15 cellular contexts compared by ENCODE assay signal in genomic region chr15:68808770-68809169, GRCh38. TPM values are rescaled to one million over a fixed set of nuclear protein-coding genes. Genes with fewer than 3 reads are reported as not detected.
DNase-seq lines count a peak whose midpoint lies in the region; ATAC-seq and TF ChIP-seq lines count a peak whose summit lies in the region.
"Had no signal": no experiment of that assay in that cellular context is flagged by ENCODE, and none has a peak within 500 bp of the region (broad histone marks: within the 10 kb centered on the region; RNA-seq: fewer than 3 reads in every experiment).

No MANE protein-coding gene starts in this region.

- H2BK12ac ChIP-seq in trophoblast cell (ENCODE audit: low read length), result no peak overlapping the region

- no peak overlapping the region for H2AFZ ChIP-seq in trophoblast cell (ENCODE audit: insufficient read depth, low read length, poor library complexity)

- no peak overlapping the region for H3K4me2 ChIP-seq in trophoblast cell (ENCODE audit: low read length)

- POLR2A ChIA-PET in CD8-positive, alpha-beta T cell (lab: Charles Lee), result interaction anchor here (1.1 kb wide), 1 partner anchor 8 kb away, joined by 4 read pairs; no protein-coding TSS in a partner anchor

- no peak overlapping the region for H3K18ac ChIP-seq in trophoblast cell (ENCODE audit: low read length)

- no peak overlapping the region for H3K9ac ChIP-seq in trophoblast cell (ENCODE audit: low read length)

- H3K4me1 Mint-ChIP-seq in activated CD4-positive, alpha-beta T cell treated with anti-CD3 and anti-CD28 coated beads, Interleukin-2, amount 10 ng/mL, durations not matched to agents 24 days and 14 days, result peaks cover 60% of the 10 kb centered on the region
- H3K4me1 Mint-ChIP-seq in CD8-positive, alpha-beta T cell (ENCODE audit: low read depth), result peaks cover 91% of the 10 kb centered on the region

- CTCF ChIA-PET in CD8-positive, alpha-beta T cell (lab: Charles Lee), result interaction anchor here (2.3 kb wide), 1 partner anchor 20 kb away, joined by 6 read pairs; no protein-coding TSS in a partner anchor

- H4K8ac ChIP-seq in trophoblast cell (ENCODE audit: low read depth, low read length), result no peak overlapping the region

- H3K27me3 Mint-ChIP-seq in activated CD4-positive, alpha-beta T cell treated with anti-CD3 and anti-CD28 coated beads, Interleukin-2, amount 10 ng/mL, durations not matched to agents 24 days and 14 days, result no peaks in the 10 kb centered on the region
- no peaks in the 10 kb centered on the region for H3K27me3 Mint-ChIP-seq in CD8-positive, alpha-beta T cell (ENCODE audit: low read depth)

- no peaks in the 10 kb centered on the region for H3K79me1 ChIP-seq in trophoblast cell (ENCODE audit: low read length)

- H3K4me1 ChIP-seq in CD8-positive, alpha-beta T cell (ENCODE audit: insufficient read depth, low read length), result peaks cover 66% of the 10 kb centered on the region
- H3K4me1 ChIP-seq in trophoblast cell (ENCODE audit: control insufficient read depth in 1 of 2, insufficient read depth in 2 of 2, low read length in 2 of 2), result peaks cover 16 to 31% of the 10 kb centered on the region in 2 experiments

- peaks cover 17% of the 10 kb centered on the region for H3K79me2 ChIP-seq in trophoblast cell (ENCODE audit: control insufficient read depth, insufficient read depth, low read length, poor library complexity)

- no peak overlapping the region for H2BK120ac ChIP-seq in trophoblast cell (ENCODE audit: insufficient read depth, low read length, poor library complexity)

- intact Hi-C loops in activated CD4-positive, alpha-beta T cell treated with anti-CD3 and anti-CD28 coated beads, Interleukin-2, amount 10 ng/mL, durations not matched to agents 24 days and 14 days (cut with micrococcal nuclease), result no loop called here
- intact Hi-C loops in CD8-positive, alpha-beta T cell (cut with DNase I, micrococcal nuclease), result no loop called here
- intact Hi-C loops in dorsolateral prefrontal cortex (cut with DNase I), result no loop called here

- H3K14ac ChIP-seq in trophoblast cell (ENCODE audit: low read length), result no peak overlapping the region

- no peak overlapping the region for H2BK5ac ChIP-seq in trophoblast cell (ENCODE audit: low read depth, low read length, poor library complexity)

- WGBS in trophoblast cell (ENCODE audit: extremely low coverage, insufficient coverage, insufficient read length), result no CpG with 5 or more reads among the region's 5 CpGs

- H3K36me3 Mint-ChIP-seq in activated CD4-positive, alpha-beta T cell treated with anti-CD3 and anti-CD28 coated beads, Interleukin-2, amount 10 ng/mL, durations not matched to agents 24 days and 14 days (ENCODE audit: low read depth), result peaks cover 34% of the 10 kb centered on the region
- H3K36me3 Mint-ChIP-seq in CD8-positive, alpha-beta T cell, result peaks cover 51% of the 10 kb centered on the region

- H3K9me3 Mint-ChIP-seq in activated CD4-positive, alpha-beta T cell treated with anti-CD3 and anti-CD28 coated beads, Interleukin-2, amount 10 ng/mL, durations not matched to agents 24 days and 14 days, result no peaks in the 10 kb centered on the region
- no peaks in the 10 kb centered on the region for H3K9me3 Mint-ChIP-seq in CD8-positive, alpha-beta T cell

- no peak overlapping the region for H3K27ac ChIP-seq in CD8-positive, alpha-beta T cell (ENCODE audit: low read depth, low read length)
- H3K27ac ChIP-seq in dorsolateral prefrontal cortex, result peak overlapping the region in 47 of 59 donors; percentile 1 to 95 (median 83)
- no peak overlapping the region for H3K27ac ChIP-seq in trophoblast cell (ENCODE audit: low read depth, low read length)
- H3K27ac ChIP-seq: thoracic aorta had no signal

- H4K91ac ChIP-seq in trophoblast cell (ENCODE audit: low read depth, low read length), result no peak overlapping the region

- H3K27me3 ChIP-seq in CD8-positive, alpha-beta T cell (ENCODE audit: insufficient read depth, low read length), result no peaks in the 10 kb centered on the region
- H3K27me3 ChIP-seq in dorsolateral prefrontal cortex (no peaks in the 10 kb centered on the region), trophoblast cell (ENCODE audit: insufficient read depth, low read length) (no peaks in the 10 kb centered on the region)

- no peak overlapping the region for H3K4me3 ChIP-seq in CD8-positive, alpha-beta T cell (ENCODE audit: low read depth, low read length)
- H3K4me3 ChIP-seq in dorsolateral prefrontal cortex, result no peak overlapping the region
- no peak overlapping the region for H3K4me3 ChIP-seq in trophoblast cell (ENCODE audit: low read depth, low read length)
- H3K4me3 ChIP-seq: HAP-1, thoracic aorta had no signal

- no peak overlapping the region for H3K23ac ChIP-seq in trophoblast cell (ENCODE audit: low read length)

- H2AK5ac ChIP-seq in trophoblast cell (ENCODE audit: low read length), result no peak overlapping the region

- DNase-seq in activated CD4-positive, alpha-beta T cell treated with anti-CD3 and anti-CD28 coated beads, Interleukin-2, amount 10 ng/mL, durations not matched to agents 24 days and 14 days, result no peak
- no peak for DNase-seq in activated CD4-positive, alpha-beta T cell treated with anti-CD3 and anti-CD28 coated beads for 4 hours
- peak in 1 of 7 experiments; percentile 23 for DNase-seq in CD8-positive, alpha-beta T cell
- DNase-seq in dorsolateral prefrontal cortex (no peak), trophoblast cell (no peak)
- DNase-seq: COR-L47, hypothalamus, left colon, NCI-H146, NCI-H446 had no signal

- no peak for TF ChIP-seq CTCF in CD8-positive, alpha-beta T cell (IDR thresholded peaks at IDR 0.05)
- no peak for TF ChIP-seq CTCF in dorsolateral prefrontal cortex (IDR thresholded peaks at IDR 0.05 in 54 of 56, conservative IDR thresholded peaks at IDR 0.05 in 2 of 56; ENCODE audit: low read depth in 1 of 56, partially characterized antibody in 56 of 56)

- peak overlapping the region; percentile 4 for H3K27ac Mint-ChIP-seq in activated CD4-positive, alpha-beta T cell treated with anti-CD3 and anti-CD28 coated beads, Interleukin-2, amount 10 ng/mL, durations not matched to agents 24 days and 14 days
- peak overlapping the region; percentile 15 for H3K27ac Mint-ChIP-seq in CD8-positive, alpha-beta T cell

- H3K4ac ChIP-seq in trophoblast cell (ENCODE audit: low read depth, low read length), result peak overlapping the region; percentile 43

- no peak overlapping the region for H4K12ac ChIP-seq in trophoblast cell (ENCODE audit: low read depth, low read length)

- H3K9me3 ChIP-seq in CD8-positive, alpha-beta T cell (ENCODE audit: low read length), result no peaks in the 10 kb centered on the region
- H3K9me3 ChIP-seq in trophoblast cell (ENCODE audit: insufficient read depth, low read depth, low read length), result no peaks in the 10 kb centered on the region
- H3K9me3 ChIP-seq: HAP-1, thoracic aorta had no signal

- H3K36me3 ChIP-seq in CD8-positive, alpha-beta T cell (ENCODE audit: insufficient read depth, low read length), result no peaks in the 10 kb centered on the region
- H3K36me3 ChIP-seq in trophoblast cell (ENCODE audit: control insufficient read depth in 1 of 2, insufficient read depth in 2 of 2, low read length in 2 of 2), result peaks cover 4 to 6% of the 10 kb centered on the region in 2 experiments
- H3K36me3 ChIP-seq: thoracic aorta had no signal

- ATAC-seq in CD8-positive, alpha-beta T cell, result no peak
- ATAC-seq in GM18858 (IDR thresholded peaks at IDR 0.05; ENCODE audit: unreplicated experiment) (no peak), GM19452 (IDR thresholded peaks at IDR 0.05; ENCODE audit: unreplicated experiment) (no peak), GM18502 (IDR thresholded peaks at IDR 0.05; ENCODE audit: poor library complexity, unreplicated experiment) (no peak)
- ATAC-seq: left colon had no signal

- H3K4me3 Mint-ChIP-seq in activated CD4-positive, alpha-beta T cell treated with anti-CD3 and anti-CD28 coated beads, Interleukin-2, amount 10 ng/mL, durations not matched to agents 24 days and 14 days, result no peak overlapping the region
- H3K4me3 Mint-ChIP-seq in CD8-positive, alpha-beta T cell, result no peak overlapping the region

RNA-seq across cellular contexts. Expression of gene ANP32A, which starts 11.9 kb away (rescaled TPM):
- total RNA-seq in activated CD4-positive, alpha-beta T cell treated with anti-CD3 and anti-CD28 coated beads, Interleukin-2, amount 10 ng/mL, durations not matched to agents 24 days and 14 days, result 280 and 302 TPM in 2 replicates
- 10 to 100 TPM; 47.6 to 51.9 TPM for total RNA-seq in CD8-positive, alpha-beta T cell
- 100 to 1,000 TPM in 110 of 120 experiments, 10 to 100 TPM in 10; 83.9 to 167 (median 121) TPM for total RNA-seq in dorsolateral prefrontal cortex
- polyA plus RNA-seq in trophoblast cell (2013), result 247 and 258 TPM in 2 replicates

Comparison
In these comparisons a context has a peak if more than half of its experiments do, and no peak if none do; other contexts are left out.
1. H3K27ac ChIP-seq: peak in dorsolateral prefrontal cortex (47 of 59); none in CD8-positive, alpha-beta T cell (single experiment) and trophoblast cell (single experiment).